ENCODE assay signal across 1 cellular context in the genomic region with DNA sequence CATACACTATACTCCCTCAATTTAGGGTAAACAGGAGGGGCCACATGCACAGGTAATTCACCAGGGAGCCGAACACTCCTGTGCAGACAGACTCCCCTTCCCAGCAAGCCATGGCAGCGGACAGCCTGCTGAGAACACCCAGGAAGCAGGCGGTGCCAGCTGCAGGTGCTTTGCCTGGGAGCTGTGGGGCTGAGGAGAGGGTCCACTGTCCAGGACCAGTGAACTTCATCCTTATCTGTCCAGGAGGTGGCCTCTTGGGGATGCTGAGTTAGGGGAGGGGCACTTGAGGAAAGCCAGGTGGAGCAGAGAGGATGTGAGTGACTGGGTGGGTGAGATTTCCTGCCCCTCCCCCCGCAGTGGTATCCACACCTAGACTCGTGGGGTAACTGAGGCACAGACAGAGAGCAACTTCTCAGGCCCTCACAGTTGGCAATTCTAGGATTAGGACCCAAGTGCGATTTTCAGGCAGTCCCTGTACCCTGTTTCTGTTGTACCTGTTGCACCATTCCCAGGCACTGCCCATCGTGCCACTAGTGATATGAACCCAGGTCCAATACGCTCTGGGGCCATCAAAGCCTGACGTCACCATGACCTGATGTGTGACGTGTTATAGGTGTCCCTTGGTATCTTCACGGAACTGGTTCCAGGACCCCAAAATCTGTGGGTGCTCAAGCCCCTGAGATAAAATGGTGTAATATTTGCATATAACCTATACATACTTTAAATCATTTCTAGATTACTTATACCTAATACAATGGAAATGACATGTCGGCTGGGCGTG.
TF ChIP-seq lines count a peak whose summit lies in the region.

No MANE protein-coding gene starts in this region.

TF ChIP-seq in HEK293, 187 proteins besides CTCF, POLR2A, EP300 and RAD21 (continued from another document):
- TF ChIP-seq, protein P1, sequence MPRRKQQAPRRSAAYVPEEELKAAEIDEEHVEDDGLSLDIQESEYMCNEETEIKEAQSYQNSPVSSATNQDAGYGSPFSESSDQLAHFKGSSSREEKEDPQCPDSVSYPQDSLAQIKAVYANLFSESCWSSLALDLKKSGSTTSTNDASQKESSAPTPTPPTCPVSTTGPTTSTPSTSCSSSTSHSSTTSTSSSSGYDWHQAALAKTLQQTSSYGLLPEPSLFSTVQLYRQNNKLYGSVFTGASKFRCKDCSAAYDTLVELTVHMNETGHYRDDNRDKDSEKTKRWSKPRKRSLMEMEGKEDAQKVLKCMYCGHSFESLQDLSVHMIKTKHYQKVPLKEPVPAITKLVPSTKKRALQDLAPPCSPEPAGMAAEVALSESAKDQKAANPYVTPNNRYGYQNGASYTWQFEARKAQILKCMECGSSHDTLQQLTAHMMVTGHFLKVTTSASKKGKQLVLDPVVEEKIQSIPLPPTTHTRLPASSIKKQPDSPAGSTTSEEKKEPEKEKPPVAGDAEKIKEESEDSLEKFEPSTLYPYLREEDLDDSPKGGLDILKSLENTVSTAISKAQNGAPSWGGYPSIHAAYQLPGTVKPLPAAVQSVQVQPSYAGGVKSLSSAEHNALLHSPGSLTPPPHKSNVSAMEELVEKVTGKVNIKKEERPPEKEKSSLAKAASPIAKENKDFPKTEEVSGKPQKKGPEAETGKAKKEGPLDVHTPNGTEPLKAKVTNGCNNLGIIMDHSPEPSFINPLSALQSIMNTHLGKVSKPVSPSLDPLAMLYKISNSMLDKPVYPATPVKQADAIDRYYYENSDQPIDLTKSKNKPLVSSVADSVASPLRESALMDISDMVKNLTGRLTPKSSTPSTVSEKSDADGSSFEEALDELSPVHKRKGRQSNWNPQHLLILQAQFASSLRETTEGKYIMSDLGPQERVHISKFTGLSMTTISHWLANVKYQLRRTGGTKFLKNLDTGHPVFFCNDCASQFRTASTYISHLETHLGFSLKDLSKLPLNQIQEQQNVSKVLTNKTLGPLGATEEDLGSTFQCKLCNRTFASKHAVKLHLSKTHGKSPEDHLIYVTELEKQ (tag by site-specific recombination; IDR thresholded peaks at IDR 0.05; ENCODE audit: borderline replicate concordance), result no peak
- TF ChIP-seq BCL11A (tag by site-specific recombination; IDR thresholded peaks at IDR 0.05; ENCODE audit: low read depth) (no peak), ZIC2 (tag by site-specific recombination; IDR thresholded peaks at IDR 0.05) (0 out of 2 replicates have a peak, but pooled peaks have one; percentile 9), ZNF560 (tag by site-specific recombination; IDR thresholded peaks at IDR 0.05; ENCODE audit: borderline replicate concordance) (no peak), ZNF521 (tag by site-specific recombination; IDR thresholded peaks at IDR 0.05) (no peak), ZNF596 (tag by site-specific recombination; IDR thresholded peaks at IDR 0.05) (no peak), ZNF341 (tag by site-specific recombination; IDR thresholded peaks at IDR 0.05; ENCODE audit: low read depth) (no peak), ZNF302 (tag by site-specific recombination; IDR thresholded peaks at IDR 0.05; ENCODE audit: low read depth) (no peak), ZNF155 (tag by site-specific recombination; IDR thresholded peaks at IDR 0.05) (no peak), KLF7 (tag by site-specific recombination; IDR thresholded peaks at IDR 0.05; ENCODE audit: borderline replicate concordance) (no peak)
- TF ChIP-seq, protein P2, sequence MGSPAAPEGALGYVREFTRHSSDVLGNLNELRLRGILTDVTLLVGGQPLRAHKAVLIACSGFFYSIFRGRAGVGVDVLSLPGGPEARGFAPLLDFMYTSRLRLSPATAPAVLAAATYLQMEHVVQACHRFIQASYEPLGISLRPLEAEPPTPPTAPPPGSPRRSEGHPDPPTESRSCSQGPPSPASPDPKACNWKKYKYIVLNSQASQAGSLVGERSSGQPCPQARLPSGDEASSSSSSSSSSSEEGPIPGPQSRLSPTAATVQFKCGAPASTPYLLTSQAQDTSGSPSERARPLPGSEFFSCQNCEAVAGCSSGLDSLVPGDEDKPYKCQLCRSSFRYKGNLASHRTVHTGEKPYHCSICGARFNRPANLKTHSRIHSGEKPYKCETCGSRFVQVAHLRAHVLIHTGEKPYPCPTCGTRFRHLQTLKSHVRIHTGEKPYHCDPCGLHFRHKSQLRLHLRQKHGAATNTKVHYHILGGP (tag by site-specific recombination; IDR thresholded peaks at IDR 0.05), result no peak
